In the genomic region with DNA sequence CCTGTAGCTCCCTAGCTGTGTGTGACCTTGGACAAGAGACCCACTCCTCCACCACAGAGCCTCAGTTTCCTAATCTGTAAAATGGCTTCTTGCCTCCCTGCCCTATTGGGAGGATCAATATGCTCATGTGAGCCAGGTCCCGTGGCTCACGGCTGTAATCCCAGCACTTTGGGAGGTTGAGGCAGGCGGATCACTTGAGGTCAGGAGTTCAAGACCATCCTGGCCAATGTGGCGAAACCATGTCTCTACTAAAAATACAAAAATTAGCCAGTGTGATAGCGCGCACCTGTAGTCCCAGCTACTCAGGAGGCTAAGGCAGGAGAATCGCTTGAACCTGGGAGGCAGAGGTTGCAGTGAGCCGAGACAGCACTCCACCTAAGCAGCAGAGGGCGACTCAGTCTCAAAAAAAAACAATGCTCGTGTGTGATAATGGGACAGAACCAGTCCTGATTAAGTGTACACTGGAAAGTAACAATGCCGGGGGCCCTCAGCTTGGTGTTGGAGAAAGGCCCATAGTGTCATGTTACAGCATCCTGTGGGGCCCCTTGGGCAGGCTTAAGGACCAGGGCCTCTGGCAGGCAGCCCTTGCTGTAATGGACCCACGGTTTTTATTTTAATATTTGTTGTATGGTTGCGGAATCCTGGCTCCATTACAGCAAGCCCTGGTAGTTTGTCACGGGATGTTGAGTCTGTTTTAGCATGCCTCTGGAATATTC, we compare ENCODE assay signal across 1 cellular context.
TF ChIP-seq lines count a peak whose summit lies in the region.

No MANE protein-coding gene starts in this region.

TF ChIP-seq in GM23338, 12 proteins besides CTCF, POLR2A, EP300 and RAD21 (continued from another document):
- TF ChIP-seq, protein P1, sequence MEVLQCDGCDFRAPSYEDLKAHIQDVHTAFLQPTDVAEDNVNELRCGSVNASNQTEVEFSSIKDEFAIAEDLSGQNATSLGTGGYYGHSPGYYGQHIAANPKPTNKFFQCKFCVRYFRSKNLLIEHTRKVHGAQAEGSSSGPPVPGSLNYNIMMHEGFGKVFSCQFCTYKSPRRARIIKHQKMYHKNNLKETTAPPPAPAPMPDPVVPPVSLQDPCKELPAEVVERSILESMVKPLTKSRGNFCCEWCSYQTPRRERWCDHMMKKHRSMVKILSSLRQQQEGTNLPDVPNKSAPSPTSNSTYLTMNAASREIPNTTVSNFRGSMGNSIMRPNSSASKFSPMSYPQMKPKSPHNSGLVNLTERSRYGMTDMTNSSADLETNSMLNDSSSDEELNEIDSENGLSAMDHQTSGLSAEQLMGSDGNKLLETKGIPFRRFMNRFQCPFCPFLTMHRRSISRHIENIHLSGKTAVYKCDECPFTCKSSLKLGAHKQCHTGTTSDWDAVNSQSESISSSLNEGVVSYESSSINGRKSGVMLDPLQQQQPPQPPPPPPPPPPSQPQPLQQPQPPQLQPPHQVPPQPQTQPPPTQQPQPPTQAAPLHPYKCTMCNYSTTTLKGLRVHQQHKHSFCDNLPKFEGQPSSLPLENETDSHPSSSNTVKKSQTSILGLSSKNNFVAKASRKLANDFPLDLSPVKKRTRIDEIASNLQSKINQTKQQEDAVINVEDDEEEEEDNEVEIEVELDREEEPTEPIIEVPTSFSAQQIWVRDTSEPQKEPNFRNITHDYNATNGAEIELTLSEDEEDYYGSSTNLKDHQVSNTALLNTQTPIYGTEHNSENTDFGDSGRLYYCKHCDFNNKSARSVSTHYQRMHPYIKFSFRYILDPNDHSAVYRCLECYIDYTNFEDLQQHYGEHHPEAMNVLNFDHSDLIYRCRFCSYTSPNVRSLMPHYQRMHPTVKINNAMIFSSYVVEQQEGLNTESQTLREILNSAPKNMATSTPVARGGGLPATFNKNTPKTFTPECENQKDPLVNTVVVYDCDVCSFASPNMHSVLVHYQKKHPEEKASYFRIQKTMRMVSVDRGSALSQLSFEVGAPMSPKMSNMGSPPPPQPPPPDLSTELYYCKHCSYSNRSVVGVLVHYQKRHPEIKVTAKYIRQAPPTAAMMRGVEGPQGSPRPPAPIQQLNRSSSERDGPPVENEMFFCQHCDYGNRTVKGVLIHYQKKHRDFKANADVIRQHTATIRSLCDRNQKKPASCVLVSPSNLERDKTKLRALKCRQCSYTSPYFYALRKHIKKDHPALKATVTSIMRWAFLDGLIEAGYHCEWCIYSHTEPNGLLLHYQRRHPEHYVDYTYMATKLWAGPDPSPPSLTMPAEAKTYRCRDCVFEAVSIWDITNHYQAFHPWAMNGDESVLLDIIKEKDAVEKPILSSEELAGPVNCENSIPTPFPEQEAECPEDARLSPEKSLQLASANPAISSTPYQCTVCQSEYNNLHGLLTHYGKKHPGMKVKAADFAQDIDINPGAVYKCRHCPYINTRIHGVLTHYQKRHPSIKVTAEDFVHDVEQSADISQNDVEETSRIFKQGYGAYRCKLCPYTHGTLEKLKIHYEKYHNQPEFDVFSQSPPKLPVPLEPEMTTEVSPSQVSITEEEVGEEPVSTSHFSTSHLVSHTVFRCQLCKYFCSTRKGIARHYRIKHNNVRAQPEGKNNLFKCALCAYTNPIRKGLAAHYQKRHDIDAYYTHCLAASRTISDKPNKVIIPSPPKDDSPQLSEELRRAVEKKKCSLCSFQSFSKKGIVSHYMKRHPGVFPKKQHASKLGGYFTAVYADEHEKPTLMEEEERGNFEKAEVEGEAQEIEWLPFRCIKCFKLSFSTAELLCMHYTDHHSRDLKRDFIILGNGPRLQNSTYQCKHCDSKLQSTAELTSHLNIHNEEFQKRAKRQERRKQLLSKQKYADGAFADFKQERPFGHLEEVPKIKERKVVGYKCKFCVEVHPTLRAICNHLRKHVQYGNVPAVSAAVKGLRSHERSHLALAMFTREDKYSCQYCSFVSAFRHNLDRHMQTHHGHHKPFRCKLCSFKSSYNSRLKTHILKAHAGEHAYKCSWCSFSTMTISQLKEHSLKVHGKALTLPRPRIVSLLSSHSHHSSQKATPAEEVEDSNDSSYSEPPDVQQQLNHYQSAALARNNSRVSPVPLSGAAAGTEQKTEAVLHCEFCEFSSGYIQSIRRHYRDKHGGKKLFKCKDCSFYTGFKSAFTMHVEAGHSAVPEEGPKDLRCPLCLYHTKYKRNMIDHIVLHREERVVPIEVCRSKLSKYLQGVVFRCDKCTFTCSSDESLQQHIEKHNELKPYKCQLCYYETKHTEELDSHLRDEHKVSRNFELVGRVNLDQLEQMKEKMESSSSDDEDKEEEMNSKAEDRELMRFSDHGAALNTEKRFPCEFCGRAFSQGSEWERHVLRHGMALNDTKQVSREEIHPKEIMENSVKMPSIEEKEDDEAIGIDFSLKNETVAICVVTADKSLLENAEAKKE (CRISPR knock-in tag; IDR thresholded peaks at IDR 0.05) = no peak
- TF ChIP-seq, protein P2, sequence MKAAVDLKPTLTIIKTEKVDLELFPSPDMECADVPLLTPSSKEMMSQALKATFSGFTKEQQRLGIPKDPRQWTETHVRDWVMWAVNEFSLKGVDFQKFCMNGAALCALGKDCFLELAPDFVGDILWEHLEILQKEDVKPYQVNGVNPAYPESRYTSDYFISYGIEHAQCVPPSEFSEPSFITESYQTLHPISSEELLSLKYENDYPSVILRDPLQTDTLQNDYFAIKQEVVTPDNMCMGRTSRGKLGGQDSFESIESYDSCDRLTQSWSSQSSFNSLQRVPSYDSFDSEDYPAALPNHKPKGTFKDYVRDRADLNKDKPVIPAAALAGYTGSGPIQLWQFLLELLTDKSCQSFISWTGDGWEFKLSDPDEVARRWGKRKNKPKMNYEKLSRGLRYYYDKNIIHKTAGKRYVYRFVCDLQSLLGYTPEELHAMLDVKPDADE (IDR thresholded peaks at IDR 0.05) = no peak
- TF ChIP-seq CREB1 (CRISPR knock-in tag; IDR thresholded peaks at IDR 0.05; ENCODE audit: low read depth) (no peak), POLR2AphosphoS5 (IDR thresholded peaks at IDR 0.05; ENCODE audit: low read depth) (no peak), EZH2phosphoT487 (IDR thresholded peaks at IDR 0.05; ENCODE audit: unreplicated experiment) (no peak), EZH2 (IDR thresholded peaks at IDR 0.05; ENCODE audit: low read depth, unreplicated experiment) (no peak), ZNF331 (CRISPR knock-in tag; IDR thresholded peaks at IDR 0.05; ENCODE audit: low read depth) (no peak)
TF ChIP-seq in GM23338: peak in this region for 0.
